ENCODE assay signal across 8 cellular contexts in genomic region chr5:109691248-109691574, GRCh38. TPM values are rescaled to one million over a fixed set of nuclear protein-coding genes. Genes with fewer than 3 reads are reported as not detected.
DNase-seq lines count a peak whose midpoint lies in the region; ATAC-seq, FAIRE-seq and TF ChIP-seq lines count a peak whose summit lies in the region.

No MANE protein-coding gene starts in this region.

- H3K36me3 ChIP-seq in ACC112 (ENCODE audit: insufficient read depth, low read length) (no peaks in the 10 kb centered on the region), GM12878 (ENCODE audit: control insufficient read depth in 2 of 2, insufficient read depth in 2 of 2, low read length in 1 of 2) (no peaks in the 10 kb centered on the region), mesendoderm (ENCODE audit: control insufficient read depth, insufficient read depth, low read length) (no peaks in the 10 kb centered on the region)

- in situ Hi-C loops in GM12878 (cut with MboI), result no loop called here

- FAIRE-seq in GM12878 (lab: Jason Lieb, UNC), result no peak

- SMC1A ChIA-PET in GM12878 (lab: Charles Lee; ENCODE audit: uncharacterized antibody, unreplicated experiment), result interaction anchor here (0.7 to 2.8 kb wide), 6 partner anchors 10 to 310 kb away, joined by 3 to 8 read pairs (median 5); no protein-coding TSS in a partner anchor

- DNase-seq in HL-60 (ENCODE audit: low read depth in 1 of 2, low spot score in 1 of 2) (no peak), GM12878 (ENCODE audit: low read depth, low spot score) (no peak), mesendoderm (no peak), NCI-H2171 treated with DMSO at 0.1 percent for 48 hours (lab: John Stamatoyannopoulos, UW) (no peak)
- no peak for DNase-seq in central memory CD4-positive, alpha-beta T cell

- TF ChIP-seq EP300 in GM12878 (IDR thresholded peaks at IDR 0.05; ENCODE audit: borderline replicate concordance in 1 of 2, control insufficient read depth in 1 of 2, low read depth in 2 of 2, low read length in 2 of 2), result no peak

- peak overlapping the region; percentile 92 for H3K4me3 ChIP-seq in ACC112 (ENCODE audit: low read depth, low read length)
- H3K4me3 ChIP-seq in HL-60 (replicated peaks; ENCODE audit: insufficient read depth, low read length), result peak overlapping the region; percentile 65
- H3K4me3 ChIP-seq in GM12878, result peak overlapping the region; percentile 86
- peak overlapping the region; percentile 96 for H3K4me3 ChIP-seq in mesendoderm (ENCODE audit: low read length)

- H3K27me3 ChIP-seq in ACC112 (ENCODE audit: insufficient read depth, low read length) (no peaks in the 10 kb centered on the region), HL-60 (ENCODE audit: insufficient read depth, poor library complexity, severe bottlenecking) (no peaks in the 10 kb centered on the region), GM12878 (replicated peaks in 1 of 2; ENCODE audit: control insufficient read depth in 2 of 2, insufficient read depth in 2 of 2, low read length in 1 of 2) (no peaks in the 10 kb centered on the region), mesendoderm (ENCODE audit: insufficient read depth, low read length, poor library complexity) (no peaks in the 10 kb centered on the region)

- peak overlapping the region; percentile 77 for H3K9ac ChIP-seq in GM12878 (ENCODE audit: control insufficient read depth, insufficient read depth, low read length)
- peak overlapping the region; percentile 91 for H3K9ac ChIP-seq in mesendoderm (ENCODE audit: low read length)

- TF ChIP-seq CTCF in HL-60 (IDR thresholded peaks at IDR 0.05; ENCODE audit: insufficient read depth, low read length) (no peak), GM12878 (IDR thresholded peaks at IDR 0.05 in 2 of 3, conservative IDR thresholded peaks at IDR 0.05 in 1 of 3; ENCODE audit: control insufficient read depth in 2 of 3, extremely low read depth in 1 of 3, insufficient read depth in 1 of 3, low read depth in 3 of 3, low read length in 3 of 3) (no peak)

- H4K8ac ChIP-seq in mesendoderm (ENCODE audit: low read depth, low read length), result no peak overlapping the region

- intact Hi-C loops in GM12878 (cut with micrococcal nuclease; ENCODE audit: unreplicated experiment), result loop anchor here (5.0 to 10.0 kb wide), 5 partner anchors 51 to 1306 kb away; partner anchors contain the start of genes FBXL17 and FER

- no peak overlapping the region for H3K4ac ChIP-seq in mesendoderm (ENCODE audit: low read depth, low read length)

- no peak overlapping the region for H3K23ac ChIP-seq in mesendoderm (ENCODE audit: low read length)

- no peak overlapping the region for H2BK120ac ChIP-seq in mesendoderm (ENCODE audit: low read depth, low read length)

- no peak overlapping the region for H2BK5ac ChIP-seq in mesendoderm (ENCODE audit: low read length)

- peaks cover 3% of the 10 kb centered on the region; the same call in 1 of the 3 replicates for H3K9me3 ChIP-seq in GM12878 (replicated peaks; ENCODE audit: control insufficient read depth, insufficient read depth, low read length)

- H3K79me2 ChIP-seq in ACC112 (ENCODE audit: control insufficient read depth, insufficient read depth, low read length, unreplicated experiment) (peaks cover 48% of the 10 kb centered on the region), GM12878 (ENCODE audit: control insufficient read depth, insufficient read depth, low read length) (peaks cover 37% of the 10 kb centered on the region), mesendoderm (ENCODE audit: control insufficient read depth, insufficient read depth, low read length) (peaks cover 58% of the 10 kb centered on the region)

- H3K4me1 ChIP-seq in ACC112 (ENCODE audit: control insufficient read depth, insufficient read depth, low read length, unreplicated experiment) (peaks cover 34% of the 10 kb centered on the region), GM12878 (ENCODE audit: control insufficient read depth, insufficient read depth, low read length) (peaks cover 32% of the 10 kb centered on the region), mesendoderm (ENCODE audit: control insufficient read depth, low read depth, low read length) (peaks cover 5% of the 10 kb centered on the region)

- POLR2A ChIA-PET in GM12878 (lab: Charles Lee), result no interaction called here

- BruUV-seq in GM12878 (replicated peaks; lab: Mats Ljungman, UMichigan), result TSS peak; percentile 71

- H3K27ac ChIP-seq in ACC112 (ENCODE audit: low read depth, low read length) (0 out of 2 replicates have a peak overlapping the region, but pooled peaks have one; percentile 16), HL-60 (replicated peaks) (peak overlapping the region; percentile 94), GM12878 (ENCODE audit: control insufficient read depth, insufficient read depth) (no peak overlapping the region), mesendoderm (ENCODE audit: low read depth, low read length) (no peak overlapping the region)

- H2BK15ac ChIP-seq in mesendoderm (replicated peaks; ENCODE audit: low read depth), result no peak overlapping the region

- CTCF ChIA-PET in GM12878 (lab: Yijun Ruan, JAX), result interaction anchor here (0.7 to 1.9 kb wide), 14 partner anchors 11 to 723 kb away, joined by 3 to 9 read pairs (median 3); no protein-coding TSS in a partner anchor

- peaks cover 2% of the 10 kb centered on the region for H3K79me1 ChIP-seq in mesendoderm (ENCODE audit: low read length)

- no peak overlapping the region for H4K5ac ChIP-seq in mesendoderm (ENCODE audit: low read length)

- RAD21 ChIA-PET in GM12878 (lab: Charles Lee; ENCODE audit: unreplicated experiment), result interaction anchor here (0.7 to 2.2 kb wide), 7 partner anchors 10 to 723 kb away, joined by 3 to 6 read pairs (median 3); no protein-coding TSS in a partner anchor

- WGBS in GM12878 (ENCODE audit: insufficient coverage, insufficient replicate concordance, low lambda C conversion rate, missing lambda C conversion rate), result 2% methylated on average over 11 of the region's 11 CpGs
- WGBS in mesendoderm (ENCODE audit: extremely low coverage, insufficient coverage, low lambda C conversion rate), result no CpG with 5 or more reads among the region's 11 CpGs

- TF ChIP-seq POLR2A in GM12878 (IDR thresholded peaks at IDR 0.05; ENCODE audit: low read depth, low read length), result no peak

- no peak for TF ChIP-seq RAD21 in GM12878 (IDR thresholded peaks at IDR 0.05; ENCODE audit: insufficient read depth, low read depth, low read length)

- ATAC-seq in GM12878, result peak; percentile 3
- ATAC-seq in GM18519 (IDR thresholded peaks at IDR 0.05; ENCODE audit: low FRiP score, unreplicated experiment), result no peak
- ATAC-seq in GM18907 (IDR thresholded peaks at IDR 0.05; ENCODE audit: unreplicated experiment), result no peak

- H3K4me2 ChIP-seq in GM12878 (ENCODE audit: control insufficient read depth, insufficient read depth), result peak overlapping the region; percentile 90
- peak overlapping the region; percentile 79 for H3K4me2 ChIP-seq in mesendoderm (ENCODE audit: low read length)

- H2AFZ ChIP-seq in ACC112 (ENCODE audit: low read length, unreplicated experiment) (peak overlapping the region; percentile 94), GM12878 (ENCODE audit: control insufficient read depth, low read depth, low read length) (peak overlapping the region; percentile 77)

- H2AK5ac ChIP-seq in mesendoderm (ENCODE audit: low read length), result no peak overlapping the region

- H3K56ac ChIP-seq in mesendoderm (ENCODE audit: low read length), result peak overlapping the region; percentile 94

- no peaks in the 10 kb centered on the region for H4K20me1 ChIP-seq in GM12878 (ENCODE audit: control insufficient read depth, insufficient read depth)

- peak overlapping the region; percentile 91 for H3K18ac ChIP-seq in mesendoderm (ENCODE audit: low read length)

TF ChIP-seq in GM12878, 131 proteins besides CTCF, POLR2A, EP300 and RAD21 (continues in another document):
- no peak for TF ChIP-seq BCL3 (IDR thresholded peaks at IDR 0.05; ENCODE audit: borderline replicate concordance, insufficient read depth, low read depth, low read length, poor library complexity, severe bottlenecking)
- no peak for TF ChIP-seq WRNIP1 (IDR thresholded peaks at IDR 0.05; ENCODE audit: borderline replicate concordance, low read depth, low read length)

RNA-seq across cellular contexts. Expression of gene MAN2A1, which starts 1.5 kb away (rescaled TPM):
- total RNA-seq in GM12878 (2013; cell fraction: nucleolus; rRNA removed), result 43.6 and 52.3 TPM in 2 replicates
- total RNA-seq in GM12878 (2014; rRNA removed), result 12.7 and 14.8 TPM in 2 replicates
- 16.5 and 16.6 TPM in 2 replicates for total RNA-seq in GM12878 (2014; rRNA removed; fragmentation: Illumina TruSeq; extraction: Trizol)
- total RNA-seq in GM12878 (2021), result 12.0 and 14.5 TPM in 2 replicates
- polyA plus RNA-seq in GM12878 (2011; ENCODE audit: low read depth), result 3.5 TPM
- polyA plus RNA-seq in GM12878 (2011; rRNA removed), result 27.9 and 40.9 TPM in 2 replicates
- polyA plus RNA-seq in GM12878 (2011; cell fraction: cytosol; rRNA removed), result 10.1 and 10.5 TPM in 2 replicates
- polyA plus RNA-seq in GM12878 (2011; cell fraction: nucleus; rRNA removed), result 26.2 and 29.4 TPM in 2 replicates
- polyA plus RNA-seq in GM12878 (2012), result 5.6 and 6.7 TPM in 2 replicates
- polyA plus RNA-seq in GM12878 (2014; fragmentation: Illumina TruSeq; extraction: Trizol), result 11.7 and 13.6 TPM in 2 replicates
- polyA plus RNA-seq in GM12878 (2014; fragmentation: Nextera tagmentation; extraction: Ambion mirVana), result 1 to 10 TPM; 4.2 to 4.5 TPM
- polyA plus RNA-seq in GM12878 (2014; rRNA removed), result 6.2 and 7.4 TPM in 2 replicates
- 1 to 10 TPM; 8.5 to 9.2 TPM for polyA plus RNA-seq in GM12878 (2016; fragmentation: Nextera tagmentation; extraction: Ambion mirVana)
- polyA minus RNA-seq in GM12878 (2011; rRNA and poly(A)+ RNA removed), result 41.2 and 46.7 TPM in 2 replicates
- polyA minus RNA-seq in GM12878 (2011; cell fraction: cytosol; rRNA and poly(A)+ RNA removed), result 15.6 and 28.1 TPM in 2 replicates
- 51.1 and 77.2 TPM in 2 replicates for polyA minus RNA-seq in GM12878 (2011; cell fraction: nucleus; rRNA and poly(A)+ RNA removed)
- polyA plus RNA-seq in mesendoderm (2013, experiment 1 of 2), result 56.3 TPM
- 55.7 TPM for polyA plus RNA-seq in mesendoderm (2013, experiment 2 of 2)

Comparison
In these comparisons a context has a peak if more than half of its experiments do, and no peak if none do; other contexts are left out.
1. H3K27ac ChIP-seq: peak in ACC112 (single experiment) and HL-60 (single experiment); none in GM12878 (single experiment) and mesendoderm (single experiment).
2. Peak in every context shown above with its lines, with median percentiles within 50 percentile points of each other: H3K4me3 ChIP-seq.